Comparison of ENCODE assay signal across 13 cellular contexts in the genomic region with DNA sequence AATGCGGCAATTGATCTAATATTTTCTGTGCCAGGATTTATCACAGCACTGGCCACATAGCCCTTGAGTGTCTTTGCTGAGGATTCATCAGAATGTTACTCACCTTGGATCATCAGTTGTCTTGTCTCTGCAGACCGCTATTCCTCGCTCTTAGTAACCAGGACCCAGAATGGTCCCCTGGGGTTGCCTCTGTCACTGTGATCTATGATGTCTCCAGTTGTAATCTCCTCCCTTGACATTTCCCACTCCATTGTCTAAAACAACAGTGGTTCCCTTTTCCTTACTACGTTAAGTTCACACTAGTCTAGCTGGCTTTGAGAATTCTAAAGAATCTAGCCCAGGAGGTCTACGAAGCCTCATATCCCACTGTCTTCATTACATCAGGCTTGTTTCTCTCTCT.
DNase-seq lines count a peak whose midpoint lies in the region; ATAC-seq and TF ChIP-seq lines count a peak whose summit lies in the region.
"Had no signal": no experiment of that assay in that cellular context is flagged by ENCODE, and none has a peak within 500 bp of the region (broad histone marks: within the 10 kb centered on the region; RNA-seq: fewer than 3 reads in every experiment).

No MANE protein-coding gene starts in this region.

- peak overlapping the region; percentile 55 for H4K8ac ChIP-seq in mesenchymal stem cell (ENCODE audit: low read length)

- no peaks in the 10 kb centered on the region for H3K79me1 ChIP-seq in mesenchymal stem cell (replicated peaks; ENCODE audit: low read length, poor library complexity, severe bottlenecking)

- H3K4me1 ChIP-seq in mesenchymal stem cell (ENCODE audit: control insufficient read depth, insufficient read depth, low read depth, low read length) (peaks cover 11% of the 10 kb centered on the region), stomach (peaks cover 0 to 29% (median 4%) of the 10 kb centered on the region in 4 donors)

- H3K4me3 ChIP-seq in mesenchymal stem cell (ENCODE audit: insufficient read depth in 1 of 2, low read depth in 1 of 2, low read length in 2 of 2) (peak overlapping the region in 1 of 2 experiments; percentile 5), stomach (no peak overlapping the region)
- H3K4me3 ChIP-seq: dorsolateral prefrontal cortex, mucosa of descending colon had no signal

- H3K4ac ChIP-seq in mesenchymal stem cell (ENCODE audit: low read depth in 1 of 2, low read length in 2 of 2) = peak overlapping the region in 1 of 2 experiments; percentile 82

- H3K9ac ChIP-seq in mesenchymal stem cell (ENCODE audit: low read length) = peak overlapping the region; percentile 94

- no peak for TF ChIP-seq CTCF in stomach (IDR thresholded peaks at IDR 0.05)

- peaks cover 36% of the 10 kb centered on the region for H3K4me1 Mint-ChIP-seq in T-helper 2 cell treated with Interferon-gamma antibody and Interleukin-4, amounts not matched to agents 5 μg/mL and 100 μg/mL, for 36 hours (ENCODE audit: low read depth)
- peaks cover 36% of the 10 kb centered on the region for H3K4me1 Mint-ChIP-seq in activated T-helper 2 cell treated with anti-CD3 and anti-CD28 coated beads, Interferon-gamma antibody, Interleukin-2, Interleukin-4, amounts not matched to agents 10 μg/mL and 5 μg/mL and 100 μg/mL, durations not matched to agents 14 hours and 24 hours and 36 hours (ENCODE audit: low read depth)

- H3K23ac ChIP-seq in mesenchymal stem cell (ENCODE audit: low read length in 2 of 2) = peak overlapping the region in 1 of 2 experiments; percentile 89

- H3K27ac ChIP-seq in mesenchymal stem cell (ENCODE audit: low read length, poor library complexity, severe bottlenecking) = no peak overlapping the region
- H3K27ac ChIP-seq in stomach = peak overlapping the region in 4 of 5 donors; percentile 24 to 72 (median 60)
- H3K27ac ChIP-seq: RWPE1 had no signal

- H3K18ac ChIP-seq in mesenchymal stem cell (ENCODE audit: low read depth in 1 of 2, low read length in 2 of 2) = peak overlapping the region; percentile 74 to 79

- no peak for TF ChIP-seq EP300 in stomach (IDR thresholded peaks at IDR 0.05)

- TF ChIP-seq POLR2A in stomach (IDR thresholded peaks at IDR 0.05) = no peak

- intact Hi-C loops in activated T-helper 2 cell treated with anti-CD3 and anti-CD28 coated beads, Interferon-gamma antibody, Interleukin-2, Interleukin-4, amounts not matched to agents 10 μg/mL and 5 μg/mL and 100 μg/mL, durations not matched to agents 14 hours and 24 hours and 36 hours (cut with micrococcal nuclease) = loop anchor here (1.0 to 2.0 kb wide), 6 partner anchors 20 to 643 kb away; a partner anchor contains a TSS
- intact Hi-C loops in stomach (cut with DNase I; ENCODE audit: low total_unique reads) = no loop called here

- H3K4me3 Mint-ChIP-seq in T-helper 2 cell treated with Interferon-gamma antibody and Interleukin-4, amounts not matched to agents 5 μg/mL and 100 μg/mL, for 36 hours = peak overlapping the region; percentile 25
- no peak overlapping the region for H3K4me3 Mint-ChIP-seq in activated T-helper 2 cell treated with anti-CD3 and anti-CD28 coated beads, Interferon-gamma antibody, Interleukin-2, Interleukin-4, amounts not matched to agents 10 μg/mL and 5 μg/mL and 100 μg/mL, durations not matched to agents 14 hours and 24 hours and 36 hours (ENCODE audit: low read depth)

- H3K36me3 Mint-ChIP-seq in T-helper 2 cell treated with Interferon-gamma antibody and Interleukin-4, amounts not matched to agents 5 μg/mL and 100 μg/mL, for 36 hours (ENCODE audit: low read depth) = peaks cover 3% of the 10 kb centered on the region
- no peaks in the 10 kb centered on the region for H3K36me3 Mint-ChIP-seq in activated T-helper 2 cell treated with anti-CD3 and anti-CD28 coated beads, Interferon-gamma antibody, Interleukin-2, Interleukin-4, amounts not matched to agents 10 μg/mL and 5 μg/mL and 100 μg/mL, durations not matched to agents 14 hours and 24 hours and 36 hours (ENCODE audit: low read depth)

- peaks cover 66% of the 10 kb centered on the region for H3K27me3 Mint-ChIP-seq in T-helper 2 cell treated with Interferon-gamma antibody and Interleukin-4, amounts not matched to agents 5 μg/mL and 100 μg/mL, for 36 hours (ENCODE audit: low read depth)
- peaks cover 66% of the 10 kb centered on the region for H3K27me3 Mint-ChIP-seq in activated T-helper 2 cell treated with anti-CD3 and anti-CD28 coated beads, Interferon-gamma antibody, Interleukin-2, Interleukin-4, amounts not matched to agents 10 μg/mL and 5 μg/mL and 100 μg/mL, durations not matched to agents 14 hours and 24 hours and 36 hours (ENCODE audit: low read depth)

- H2AFZ ChIP-seq in mesenchymal stem cell (ENCODE audit: low read depth, low read length) = no peak overlapping the region

- H2BK12ac ChIP-seq in mesenchymal stem cell (ENCODE audit: low read length in 2 of 2) = peak overlapping the region; percentile 72 to 86

- peak overlapping the region in 1 of 2 experiments; percentile 12 for H3K14ac ChIP-seq in mesenchymal stem cell (ENCODE audit: low read length in 2 of 2)

- peak overlapping the region; percentile 11 for H2BK120ac ChIP-seq in mesenchymal stem cell (ENCODE audit: low read depth, low read length)

- peak overlapping the region; percentile 82 for H2AK5ac ChIP-seq in mesenchymal stem cell (ENCODE audit: low read length, severe bottlenecking)

- DNase-seq in T-helper 2 cell treated with Interferon-gamma antibody and Interleukin-4, amounts not matched to agents 5 μg/mL and 100 μg/mL, for 36 hours (ENCODE audit: low spot score) = no peak
- DNase-seq in T-helper 2 cell (no peak), mesenchymal stem cell (peak; percentile 66), stomach (no peak), CD1c-positive myeloid dendritic cell (ENCODE audit: extremely low spot score) (no peak)
- DNase-seq in activated T-helper 2 cell treated with anti-CD3 and anti-CD28 coated beads, Interferon-gamma antibody, Interleukin-2, Interleukin-4, amounts not matched to agents 10 μg/mL and 5 μg/mL and 100 μg/mL, durations not matched to agents 14 hours and 24 hours and 36 hours (ENCODE audit: low spot score) = no peak
- DNase-seq: activated gamma-delta T cell, dorsolateral prefrontal cortex, hypothalamus had no signal

- no peak overlapping the region for H4K91ac ChIP-seq in mesenchymal stem cell (ENCODE audit: low read length)

- no peaks in the 10 kb centered on the region for H3K36me3 ChIP-seq in mesenchymal stem cell (ENCODE audit: control insufficient read depth in 1 of 2, insufficient read depth in 2 of 2, low read depth in 1 of 2, low read length in 2 of 2)
- H3K36me3 ChIP-seq in stomach = no peaks in the 10 kb centered on the region

- H2BK15ac ChIP-seq in mesenchymal stem cell (ENCODE audit: low read depth, poor library complexity, severe bottlenecking) = no peak overlapping the region

- ATAC-seq in GM18517 (IDR thresholded peaks at IDR 0.05; ENCODE audit: unreplicated experiment) = no peak
- no peak for ATAC-seq in GM18907 (IDR thresholded peaks at IDR 0.05; ENCODE audit: unreplicated experiment)

- peak overlapping the region; percentile 0 for H3K27ac Mint-ChIP-seq in T-helper 2 cell treated with Interferon-gamma antibody and Interleukin-4, amounts not matched to agents 5 μg/mL and 100 μg/mL, for 36 hours
- H3K27ac Mint-ChIP-seq in activated T-helper 2 cell treated with anti-CD3 and anti-CD28 coated beads, Interferon-gamma antibody, Interleukin-2, Interleukin-4, amounts not matched to agents 10 μg/mL and 5 μg/mL and 100 μg/mL, durations not matched to agents 14 hours and 24 hours and 36 hours = peak overlapping the region; percentile 28

- no peaks in the 10 kb centered on the region for H3K27me3 ChIP-seq in mesenchymal stem cell (ENCODE audit: control insufficient read depth in 1 of 2, insufficient read depth in 1 of 2, low read length in 2 of 2)
- H3K27me3 ChIP-seq in stomach = no peaks in the 10 kb centered on the region
- H3K27me3 ChIP-seq: dorsolateral prefrontal cortex had no signal

- WGBS in mesenchymal stem cell = 42% methylated on average over 5 of the region's 5 CpGs
- 86 to 92% (median 90%) methylated on average over 5 of the region's 5 CpGs for WGBS in stomach, 5 donors

- no peak overlapping the region for H3K4me2 ChIP-seq in mesenchymal stem cell (ENCODE audit: low read length, poor library complexity, severe bottlenecking)

- no peaks in the 10 kb centered on the region for H3K9me3 Mint-ChIP-seq in T-helper 2 cell treated with Interferon-gamma antibody and Interleukin-4, amounts not matched to agents 5 μg/mL and 100 μg/mL, for 36 hours
- no peaks in the 10 kb centered on the region for H3K9me3 Mint-ChIP-seq in activated T-helper 2 cell treated with anti-CD3 and anti-CD28 coated beads, Interferon-gamma antibody, Interleukin-2, Interleukin-4, amounts not matched to agents 10 μg/mL and 5 μg/mL and 100 μg/mL, durations not matched to agents 14 hours and 24 hours and 36 hours

- H3K9me3 ChIP-seq in mesenchymal stem cell (ENCODE audit: control insufficient read depth, low read length) = peaks cover 9% of the 10 kb centered on the region
- no peaks in the 10 kb centered on the region for H3K9me3 ChIP-seq in stomach
- H3K9me3 ChIP-seq: mucosa of descending colon had no signal

- no peak overlapping the region for H2BK5ac ChIP-seq in mesenchymal stem cell (ENCODE audit: low read depth, low read length, poor library complexity, severe bottlenecking)
